In the genomic region with DNA sequence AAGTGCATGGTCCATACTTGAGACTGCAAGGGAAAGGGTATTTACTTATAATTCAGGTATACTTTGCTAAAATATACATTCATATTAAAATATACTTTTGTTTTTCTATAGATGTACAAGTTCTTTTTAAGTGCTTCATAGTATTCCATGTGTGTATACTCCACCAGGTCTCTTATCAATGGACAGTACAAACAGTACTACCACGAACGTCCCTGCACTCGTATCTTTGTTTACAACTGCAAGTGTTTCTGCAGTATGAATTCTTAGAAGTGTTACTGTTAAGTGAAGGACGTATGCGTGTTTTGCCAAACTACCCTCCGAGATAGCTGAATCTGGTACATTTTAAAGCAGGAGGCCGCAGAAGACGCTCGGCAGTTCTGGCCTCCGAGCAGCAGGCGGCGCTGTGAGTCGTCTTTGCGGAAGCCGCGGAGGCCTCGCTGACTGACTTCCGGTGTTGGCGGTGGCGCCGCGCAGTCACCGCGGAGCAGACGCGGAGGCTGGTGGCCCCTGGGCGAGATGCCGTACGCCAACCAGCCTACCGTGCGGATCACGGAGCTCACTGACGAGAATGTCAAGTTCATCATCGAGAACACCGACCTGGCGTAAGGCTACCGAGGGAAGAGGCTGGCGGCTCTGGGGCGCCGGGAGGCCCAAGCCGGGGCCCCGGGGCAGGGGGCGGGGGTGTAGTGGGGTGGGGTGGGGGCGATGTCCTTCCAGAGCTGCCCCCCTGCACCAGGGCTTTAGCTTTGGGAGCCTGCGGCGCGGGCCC, we compare ENCODE assay signal across 8 cellular contexts. TPM values are rescaled to one million over a fixed set of nuclear protein-coding genes. Genes with fewer than 3 reads are reported as not detected.
DNase-seq lines count a peak whose midpoint lies in the region; ATAC-seq and TF ChIP-seq lines count a peak whose summit lies in the region.

A gene (plus strand): TSS at position 471 of the 769 bp plus-strand sequence. CDS start 46 bp downstream, at position 517.

- H3K27me3 ChIP-seq in right atrium auricular region (no peaks in the 10 kb centered on the region), rectal smooth muscle tissue (ENCODE audit: control insufficient read depth, insufficient read depth, low read length) (no peaks in the 10 kb centered on the region), vagina (no peaks in the 10 kb centered on the region)

- TF ChIP-seq CTCF in GM12875 (IDR thresholded peaks at IDR 0.05; ENCODE audit: borderline replicate concordance, insufficient read depth, low read depth, low read length) (peak; percentile 96), right atrium auricular region (IDR thresholded peaks at IDR 0.05) (peak; percentile 99), vagina (IDR thresholded peaks at IDR 0.05) (peak; percentile 92 to 98 (median 96))

- H3K27ac ChIP-seq in right atrium auricular region (peak within 1 kb of the TSS; percentile 75 to 91), rectal smooth muscle tissue (ENCODE audit: low read depth, low read length) (peak within 1 kb of the TSS; percentile 84), vagina (peak within 1 kb of the TSS; percentile 94)

- H3K27ac Mint-ChIP-seq in T-helper 17 cell: peak within 1 kb of the TSS; percentile 98

- peak; percentile 60 for DNase-seq in NCI-H128 (lab: John Stamatoyannopoulos, UW; ENCODE audit: unreplicated experiment)
- peak; percentile 86 to 96 (median 90) for DNase-seq in T-helper 17 cell
- peak in 54 of 56 donors; percentile 22 to 89 (median 69) for DNase-seq in amygdala (lab: John Stamatoyannopoulos, UW)
- peak; percentile 90 for DNase-seq in right atrium auricular region (ENCODE audit: low spot score)
- DNase-seq in vagina (ENCODE audit: extremely low spot score in 2 of 2): no peak

- H3K4me1 ChIP-seq in right atrium auricular region (peaks cover 0 to 13% of the 10 kb centered on the region in 2 donors), rectal smooth muscle tissue (ENCODE audit: control insufficient read depth, insufficient read depth, low read length) (peaks cover 11% of the 10 kb centered on the region), vagina (peaks cover 24% of the 10 kb centered on the region)

- H3K9ac ChIP-seq in rectal smooth muscle tissue (ENCODE audit: low read length): peak within 1 kb of the TSS; percentile 66

- H3K4me3 Mint-ChIP-seq in T-helper 17 cell: peak within 1 kb of the TSS; percentile 100

- intact Hi-C loops in vagina (cut with DNase I): loop anchor here (5.0 kb wide), 1 partner anchor 55 kb away; no protein-coding TSS in a partner anchor

- ATAC-seq in HG02678 (IDR thresholded peaks at IDR 0.05; ENCODE audit: unreplicated experiment) (peak; percentile 90), T-helper 17 cell (peak; percentile 97)

- peaks cover 65% of the 10 kb centered on the region for H3K36me3 ChIP-seq in right atrium auricular region
- H3K36me3 ChIP-seq in rectal smooth muscle tissue (ENCODE audit: control insufficient read depth, insufficient read depth, low read length): peaks cover 39% of the 10 kb centered on the region
- peaks cover 0 to 56% of the 10 kb centered on the region in 2 donors for H3K36me3 ChIP-seq in vagina

- H3K4me1 Mint-ChIP-seq in T-helper 17 cell: peaks cover 26% of the 10 kb centered on the region

- no peaks in the 10 kb centered on the region for H3K27me3 Mint-ChIP-seq in T-helper 17 cell

- peak within 1 kb of the TSS; percentile 60 for H3K4me3 ChIP-seq in GM12875 (ENCODE audit: low read depth, low read length)
- peak within 1 kb of the TSS; percentile 77 to 99 for H3K4me3 ChIP-seq in right atrium auricular region
- peak within 1 kb of the TSS; percentile 86 for H3K4me3 ChIP-seq in rectal smooth muscle tissue (ENCODE audit: low read length)
- H3K4me3 ChIP-seq in vagina: peak within 1 kb of the TSS; percentile 93 to 99

- H3K9me3 ChIP-seq in T-helper 17 cell (ENCODE audit: control insufficient read depth, low read length, poor library complexity, severe bottlenecking): no peaks in the 10 kb centered on the region
- no peaks in the 10 kb centered on the region for H3K9me3 ChIP-seq in right atrium auricular region
- no peaks in the 10 kb centered on the region for H3K9me3 ChIP-seq in vagina

- peak in 1 of 2 donors; percentile 78 for TF ChIP-seq POLR2A in vagina (IDR thresholded peaks at IDR 0.05)

- H3K36me3 Mint-ChIP-seq in T-helper 17 cell (ENCODE audit: low read depth): peaks cover 11% of the 10 kb centered on the region

RNA-seq across cellular contexts. Expression of the gene that starts here (rescaled TPM):
- total RNA-seq in T-helper 17 cell (10 to 100 TPM; 76.1 to 82.6 TPM), right atrium auricular region (10 to 100 TPM; 76.8 to 86.3 TPM), vagina (127 TPM)

Comparison
In these comparisons a context has a peak if more than half of its experiments do, and no peak if none do; other contexts are left out.
1. DNase-seq: peak in NCI-H128 (single experiment), T-helper 17 cell (3 of 3), amygdala (54 of 56) and right atrium auricular region (single experiment); none in vagina (0 of 2).
2. Peak in every context shown above with its lines, with median percentiles within 50 percentile points of each other: H3K4me3 ChIP-seq, CTCF ChIP-seq and H3K27ac ChIP-seq.